ENCODE assay signal across 17 cellular contexts in the genomic region with DNA sequence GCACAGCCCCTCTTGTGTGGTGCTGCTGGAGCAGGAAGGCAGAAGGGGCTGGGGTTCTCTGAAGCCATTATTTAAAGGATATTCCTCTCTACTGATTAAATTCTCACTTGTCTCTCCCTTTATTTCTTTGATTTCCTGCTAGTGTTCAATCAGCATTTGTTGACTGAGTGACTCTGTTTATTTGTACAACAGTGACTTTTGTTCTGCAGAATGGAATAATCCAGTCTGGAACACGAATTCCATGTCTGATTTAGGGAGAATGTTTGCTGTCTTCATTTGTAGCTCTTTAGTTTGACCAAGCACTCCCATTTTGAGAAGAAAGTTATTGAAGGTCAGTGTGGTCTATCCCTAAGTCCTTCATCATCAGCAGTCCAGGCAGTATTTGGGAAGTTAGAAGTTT.
"Had no signal": no experiment of that assay in that cellular context is flagged by ENCODE, and none has a peak within 500 bp of the region (broad histone marks: within the 10 kb centered on the region; RNA-seq: fewer than 3 reads in every experiment).

No MANE protein-coding gene starts in this region.

- H3K4me3 Mint-ChIP-seq: activated CD8-positive, alpha-beta memory T cell treated with anti-CD3 and anti-CD28 coated beads, Interleukin-2, amount 10 ng/mL, durations not matched to agents 7 days and 5 days; activated naive CD8-positive, alpha-beta T cell treated with anti-CD3 and anti-CD28 coated beads, Interleukin-2, amount 50 U/mL, for 24 hours; activated T-cell treated with anti-CD3 and anti-CD28 coated beads, Interleukin-2, amount 50 U/mL, for 4 hours; naive thymus-derived CD4-positive, alpha-beta T cell; stimulated activated naive CD8-positive, alpha-beta T cell treated with anti-CD3 and anti-CD28 coated beads, Interleukin-15, amount 100 ng/mL, for 72 hours had no signal

- H3K27ac Mint-ChIP-seq: activated CD8-positive, alpha-beta memory T cell treated with anti-CD3 and anti-CD28 coated beads, Interleukin-2, amount 10 ng/mL, durations not matched to agents 7 days and 5 days; activated naive CD8-positive, alpha-beta T cell treated with anti-CD3 and anti-CD28 coated beads, Interleukin-2, amount 50 U/mL, for 24 hours; naive thymus-derived CD4-positive, alpha-beta T cell; stimulated activated naive CD8-positive, alpha-beta T cell treated with anti-CD3 and anti-CD28 coated beads, Interleukin-15, amount 100 ng/mL, for 72 hours had no signal

- H3K36me3 Mint-ChIP-seq: naive thymus-derived CD4-positive, alpha-beta T cell had no signal

- DNase-seq: activated CD4-positive, alpha-beta T cell treated with anti-CD3 and anti-CD28 coated beads, Interleukin-2, amount 50 U/mL, for 48 hours; activated CD4-positive, CD25-positive, alpha-beta regulatory T cell treated with anti-CD3 and anti-CD28 coated beads, Interleukin-2, amount 50 U/mL, for 72 hours; activated CD8-positive, alpha-beta memory T cell treated with anti-CD3 and anti-CD28 coated beads, Interleukin-2, amount 10 ng/mL, durations not matched to agents 7 days and 5 days; activated naive CD4-positive, alpha-beta T cell; activated naive CD8-positive, alpha-beta T cell treated with anti-CD3 and anti-CD28 coated beads, Interleukin-2, amount 50 U/mL, for 24 hours; activated T-cell treated with anti-CD3 and anti-CD28 coated beads, Interleukin-2, amount 50 U/mL, for 4 hours; central memory CD4-positive, alpha-beta T cell; effector CD4-positive, alpha-beta T cell; foreskin keratinocyte; heart left ventricle; islet precursor cell; naive thymus-derived CD4-positive, alpha-beta T cell; stimulated activated CD4-positive, alpha-beta T cell treated with anti-CD3 and anti-CD28 coated beads, Interleukin-2, amount 100 ng/mL, for 24 hours; stimulated activated naive CD8-positive, alpha-beta T cell treated with anti-CD3 and anti-CD28 coated beads, Interleukin-15, amount 100 ng/mL, for 72 hours; T-helper 2 cell; uterus had no signal

- H3K27me3 Mint-ChIP-seq: activated CD8-positive, alpha-beta memory T cell treated with anti-CD3 and anti-CD28 coated beads, Interleukin-2, amount 10 ng/mL, durations not matched to agents 7 days and 5 days had no signal

- H3K9me3 Mint-ChIP-seq: activated naive CD8-positive, alpha-beta T cell treated with anti-CD3 and anti-CD28 coated beads, Interleukin-2, amount 50 U/mL, for 24 hours; activated T-cell treated with anti-CD3 and anti-CD28 coated beads, Interleukin-2, amount 50 U/mL, for 4 hours; naive thymus-derived CD4-positive, alpha-beta T cell had no signal

- H3K4me1 Mint-ChIP-seq: stimulated activated naive CD8-positive, alpha-beta T cell treated with anti-CD3 and anti-CD28 coated beads, Interleukin-15, amount 100 ng/mL, for 72 hours had no signal

- ATAC-seq: activated CD8-positive, alpha-beta memory T cell treated with anti-CD3 and anti-CD28 coated beads, Interleukin-2, amount 10 ng/mL, durations not matched to agents 7 days and 5 days; activated naive CD8-positive, alpha-beta T cell treated with anti-CD3 and anti-CD28 coated beads, Interleukin-2, amount 50 U/mL, for 24 hours; activated T-cell treated with anti-CD3 and anti-CD28 coated beads, Interleukin-2, amount 50 U/mL, for 4 hours; foreskin keratinocyte; heart left ventricle; naive thymus-derived CD4-positive, alpha-beta T cell; sciatic nerve; stimulated activated naive CD8-positive, alpha-beta T cell treated with anti-CD3 and anti-CD28 coated beads, Interleukin-15, amount 100 ng/mL, for 72 hours had no signal
